8 cellular contexts compared by ENCODE assay signal in the genomic region with DNA sequence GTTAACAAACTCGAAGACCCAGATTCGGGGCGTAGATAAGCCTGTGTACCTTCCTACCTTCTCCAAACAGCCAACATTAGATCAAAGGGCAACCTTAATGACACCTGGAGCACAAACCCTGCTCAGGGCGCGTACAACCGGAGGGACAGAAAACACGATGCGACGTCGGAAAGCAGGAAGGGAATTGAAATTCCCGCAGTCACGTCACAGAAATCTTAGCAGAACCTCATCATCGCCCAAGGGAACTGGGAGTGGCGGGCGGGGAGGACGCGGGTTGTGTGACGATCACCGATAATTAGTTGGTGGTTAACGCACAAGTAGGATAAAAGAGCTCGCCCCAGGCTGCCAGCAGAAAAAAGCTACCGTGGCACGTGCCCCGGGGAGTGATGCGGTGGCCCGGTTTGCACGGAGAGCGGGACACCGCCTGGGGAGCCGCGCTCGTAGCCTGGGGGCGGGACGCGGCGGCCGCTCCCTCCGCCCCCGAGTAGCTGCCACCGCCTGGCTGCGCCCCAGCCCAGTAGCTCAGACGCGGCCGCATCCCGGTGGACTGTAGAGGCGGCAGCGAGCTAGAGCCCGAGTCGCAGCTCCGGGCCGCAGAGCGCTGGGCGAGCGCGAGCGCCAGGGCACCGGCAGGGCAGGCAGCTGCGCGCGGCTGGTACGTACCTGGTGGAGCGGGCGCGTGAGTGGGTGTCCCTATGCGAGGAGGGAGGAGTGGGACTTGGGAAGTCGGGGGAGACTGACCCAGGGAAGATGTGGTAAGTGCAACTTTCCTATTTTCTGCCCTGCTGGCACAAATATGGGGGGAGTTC. TPM values are rescaled to one million over a fixed set of nuclear protein-coding genes. Genes with fewer than 3 reads are reported as not detected.
DNase-seq lines count a peak whose midpoint lies in the region; ATAC-seq and TF ChIP-seq lines count a peak whose summit lies in the region.

A gene with protein sequence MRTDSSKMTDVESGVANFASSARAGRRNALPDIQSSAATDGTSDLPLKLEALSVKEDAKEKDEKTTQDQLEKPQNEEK (plus strand): TSS at position 525 of the 809 bp plus-strand sequence. CDS start 107,390 bp downstream, outside the sequence.

- ATAC-seq in GM18909 (IDR thresholded peaks at IDR 0.05; ENCODE audit: poor library complexity, unreplicated experiment) (peak; percentile 95), HG03103 (IDR thresholded peaks at IDR 0.05; ENCODE audit: low read depth, unreplicated experiment) (peak; percentile 93), left lobe of liver (peak; percentile 98)

- H3K4me3 ChIP-seq in AG09309 (ENCODE audit: control insufficient read depth, low read depth, low read length): peak within 1 kb of the TSS; percentile 44

- TF ChIP-seq CTCF in AG09309 (IDR thresholded peaks at IDR 0.05; ENCODE audit: control insufficient read depth, insufficient read depth, low read depth, low read length, missing control alignments): peak; percentile 11

- DNase-seq in AG09309 (ENCODE audit: low read depth): no peak
- peak; percentile 78 for DNase-seq in NCI-H2171 treated with DMSO at 0.1 percent for 48 hours (lab: John Stamatoyannopoulos, UW)
- DNase-seq in activated CD4-positive, CD25-positive, alpha-beta regulatory T cell treated with anti-CD3 and anti-CD28 coated beads, Interleukin-2, amount 50 U/mL, for 72 hours: peak; percentile 38
- DNase-seq in dermis blood vessel endothelial cell: peak; percentile 75
- peak; percentile 85 for DNase-seq in left lobe of liver (ENCODE audit: low spot score)
- peak; percentile 26 to 31 for DNase-seq in stimulated activated CD4-positive, alpha-beta T cell treated with anti-CD3 and anti-CD28 coated beads, Interleukin-2, amount 100 ng/mL, for 48 hours

RNA-seq across cellular contexts. Expression of the gene that starts here (rescaled TPM):
- total RNA-seq in dermis blood vessel endothelial cell: 0.19 TPM in 1 of 2 replicates, not detected in the other
- total RNA-seq in left lobe of liver: 2.1 TPM

Comparison
In these comparisons a context has a peak if more than half of its experiments do, and no peak if none do; other contexts are left out.
1. Peak in DNase-seq in dermis blood vessel endothelial cell; RNA of the gene not detected or under 1 TPM.